15 cellular contexts compared by ENCODE assay signal in the genomic region with DNA sequence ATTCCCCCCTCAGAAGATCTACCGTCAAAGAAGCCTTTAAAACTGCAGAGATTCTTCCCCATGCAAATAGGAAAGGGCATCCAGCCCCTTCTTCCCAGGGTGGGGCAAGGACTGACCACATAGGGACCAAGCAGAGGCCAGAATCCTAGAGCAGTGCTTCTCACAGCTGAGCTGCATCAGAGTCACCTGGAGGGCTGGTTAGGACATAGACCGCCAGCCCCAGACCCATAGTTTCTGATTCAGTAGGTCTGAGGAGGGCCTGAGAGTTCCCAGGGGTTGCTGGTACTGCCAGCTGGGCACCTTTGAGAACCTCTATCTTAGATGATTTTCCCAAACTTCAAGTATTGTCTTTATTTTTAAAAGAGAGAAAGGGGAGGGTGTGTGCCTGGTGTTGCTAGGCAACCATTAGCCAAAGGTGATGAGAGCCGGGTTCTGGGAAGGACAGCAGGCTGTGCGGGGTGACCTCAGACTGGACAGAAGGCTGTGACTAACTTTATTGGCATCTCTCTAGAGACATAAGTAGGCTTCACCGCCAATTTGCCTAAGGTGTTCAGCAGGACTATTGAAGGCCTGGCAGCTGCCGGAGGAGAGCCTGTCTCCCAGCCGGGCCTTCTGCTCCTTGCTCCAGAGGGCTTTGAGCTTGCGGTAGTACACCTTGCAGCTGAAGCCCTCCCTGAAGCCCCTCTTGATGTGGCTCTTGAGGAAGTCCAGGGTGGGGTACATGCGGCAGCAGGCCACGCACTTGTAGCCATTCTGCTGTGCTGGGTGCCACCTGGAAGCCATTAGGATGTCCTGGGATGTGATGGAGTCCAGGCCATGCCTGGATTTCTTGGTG. TPM values are rescaled to one million over a fixed set of nuclear protein-coding genes. Genes with fewer than 3 reads are reported as not detected.
DNase-seq lines count a peak whose midpoint lies in the region; ATAC-seq and TF ChIP-seq lines count a peak whose summit lies in the region.
"Had no signal": no experiment of that assay in that cellular context is flagged by ENCODE, and none has a peak within 500 bp of the region (broad histone marks: within the 10 kb centered on the region; RNA-seq: fewer than 3 reads in every experiment).

No MANE protein-coding gene starts in this region.

- H3K36me3 ChIP-seq in brain microvascular endothelial cell (replicated peaks) = no peaks in the 10 kb centered on the region
- H3K36me3 ChIP-seq in ascending aorta = no peaks in the 10 kb centered on the region
- H3K36me3 ChIP-seq: BLaER1 treated with 17β-estradiol and CSF1 and Interleukin-3, amounts not matched to agents 10 nM and 100 nM; esophagus muscularis mucosa had no signal

- H3K4me3 ChIP-seq in brain microvascular endothelial cell (ENCODE audit: low read depth, low read length) (no peak overlapping the region), ascending aorta (no peak overlapping the region)
- H3K4me3 ChIP-seq: BLaER1 treated with 17β-estradiol and CSF1 and Interleukin-3, amounts not matched to agents 10 nM and 100 nM; esophagus muscularis mucosa had no signal

- no peaks in the 10 kb centered on the region for H3K9me3 ChIP-seq in ascending aorta
- H3K9me3 ChIP-seq: BLaER1 treated with 17β-estradiol and CSF1 and Interleukin-3, amounts not matched to agents 10 nM and 100 nM; esophagus muscularis mucosa had no signal

- intact Hi-C loops in ascending aorta (cut with DNase I) = no loop called here

- TF ChIP-seq CTCF in brain microvascular endothelial cell (IDR thresholded peaks at IDR 0.05; ENCODE audit: low read depth, low read length, missing control alignments) (no peak), ascending aorta (IDR thresholded peaks at IDR 0.05) (no peak)

- no peak for ATAC-seq in HG02884 (IDR thresholded peaks at IDR 0.05; ENCODE audit: unreplicated experiment)

- H3K27ac ChIP-seq in brain microvascular endothelial cell (no peak overlapping the region), ascending aorta (no peak overlapping the region)
- H3K27ac ChIP-seq: BLaER1 treated with 17β-estradiol and CSF1 and Interleukin-3, amounts not matched to agents 10 nM and 100 nM; esophagus muscularis mucosa had no signal

- H3K4me1 ChIP-seq in ascending aorta = no peaks in the 10 kb centered on the region
- H3K4me1 ChIP-seq: esophagus muscularis mucosa had no signal

- in situ Hi-C loops in brain microvascular endothelial cell (cut with HindIII; ENCODE audit: low pct_ligation_motif_present, low sequenced_read_pairs) = no loop called here

- H3K27me3 ChIP-seq in brain microvascular endothelial cell (replicated peaks) = no peaks in the 10 kb centered on the region
- H3K27me3 ChIP-seq in ascending aorta = no peaks in the 10 kb centered on the region
- H3K27me3 ChIP-seq: BLaER1 treated with 17β-estradiol and CSF1 and Interleukin-3, amounts not matched to agents 10 nM and 100 nM; esophagus muscularis mucosa had no signal

- DNase-seq in EH (ENCODE audit: low read depth) = peak; percentile 76
- DNase-seq in M059J (ENCODE audit: low read depth) = peak; percentile 98
- DNase-seq in brain microvascular endothelial cell = peak; percentile 60
- DNase-seq in mesenteric fat pad (ENCODE audit: low spot score) = peak; percentile 81
- DNase-seq in COLO668 (lab: John Stamatoyannopoulos, UW; ENCODE audit: unreplicated experiment) = no peak
- DNase-seq in ascending aorta (ENCODE audit: low spot score in 2 of 2) = no peak
- no peak for DNase-seq in NCI-H1436 (lab: John Stamatoyannopoulos, UW)
- DNase-seq: activated naive CD4-positive, alpha-beta T cell; NCI-H446; stimulated activated CD4-positive, alpha-beta T cell treated with anti-CD3 and anti-CD28 coated beads, Interleukin-4, amount 100 ng/mL, for 4 hours; stimulated activated naive CD4-positive, alpha-beta T cell treated with Interleukin-2 at 50 U/mL for 16 hours; T-helper 9 cell had no signal

RNA-seq across cellular contexts. Expression of a gene that starts 2.9 kb away (rescaled TPM):
- total RNA-seq in M059J (2014; rRNA removed; shearing (Covaris generic)) = not detected in 2 replicates
- not detected for total RNA-seq in mesenteric fat pad
- total RNA-seq in ascending aorta = not detected
- total RNA-seq: esophagus muscularis mucosa had no signal

RNA-seq across cellular contexts. Expression of a gene that starts 7.8 kb away (rescaled TPM):
- total RNA-seq in M059J (2014; rRNA removed; shearing (Covaris generic)) = 2.2 and 2.6 TPM in 2 replicates
- total RNA-seq in mesenteric fat pad = 1.6 TPM
- total RNA-seq in ascending aorta = 0.85 TPM

RNA-seq across cellular contexts. Expression of a gene that starts 38.2 kb away (rescaled TPM):
- 0.05 and 0.71 TPM in 2 replicates for total RNA-seq in M059J (2014; rRNA removed; shearing (Covaris generic))
- total RNA-seq in mesenteric fat pad = 0.61 TPM
- total RNA-seq in ascending aorta = not detected

Comparison
In these comparisons a context has a peak if more than half of its experiments do, and no peak if none do; other contexts are left out.
1. DNase-seq: peak in EH (single experiment), M059J (single experiment), brain microvascular endothelial cell (single experiment) and mesenteric fat pad (single experiment); none in COLO668 (single experiment), ascending aorta (0 of 2) and NCI-H1436 (single experiment).